ENCODE assay signal across 8 cellular contexts in genomic region chr6:133553652-133554051, GRCh38.
A peak's percentile ranks its signal among the peaks of the same experiment; 100 is the strongest.
DNase-seq lines count a peak whose midpoint lies in the region; ATAC-seq, FAIRE-seq and TF ChIP-seq lines count a peak whose summit lies in the region.

No MANE protein-coding gene starts in this region.

- peak; percentile 43 to 49 (median 46) for TF ChIP-seq CTCF in transverse colon (IDR thresholded peaks at IDR 0.05)

- no peak overlapping the region for H3K4me3 ChIP-seq in transverse colon

- H3K27me3 ChIP-seq in transverse colon, result no peaks in the 10 kb centered on the region

- peaks cover 0 to 14% (median 0%) of the 10 kb centered on the region in 4 donors for H3K4me1 ChIP-seq in transverse colon

- 5 to 9% methylated on average over 4 of the region's 4 CpGs for WGBS in transverse colon (ENCODE audit: low coverage in 1 of 2), 2 donors

- peak; percentile 66 for DNase-seq in A172 (ENCODE audit: low spot score)
- peak; percentile 12 for DNase-seq in NCI-H748 treated with DMSO at 0.1 percent for 48 hours (lab: John Stamatoyannopoulos, UW)
- DNase-seq in brain pericyte (ENCODE audit: low read depth, low spot score), result peak; percentile 21
- no peak for DNase-seq in left lobe of liver (ENCODE audit: low spot score)
- peak; percentile 10 for DNase-seq in transverse colon
- no peak for DNase-seq in GF-D8 (lab: John Stamatoyannopoulos, UW)

- no peaks in the 10 kb centered on the region for H3K9me3 ChIP-seq in transverse colon

- ATAC-seq in HG03139 (IDR thresholded peaks at IDR 0.05; ENCODE audit: unreplicated experiment) (peak; percentile 65), left lobe of liver (peak; percentile 85)

- H3K36me3 ChIP-seq in transverse colon, result no peaks in the 10 kb centered on the region

- no peak for TF ChIP-seq POLR2A in transverse colon (IDR thresholded peaks at IDR 0.05)

- in situ Hi-C loops in transverse colon (cut with MboI; ENCODE audit: low pct_ligation_motif_present in 1 of 4, low pct_unique_long_range_greater_than_20kb in 1 of 4, low sequenced_read_pairs in 3 of 4), result loop anchor here (25.0 kb wide), 3 partner anchors 359 to 534 kb away; partner anchors contain the start of gene SLC2A12 (in 1 of the 4)

- no peak for TF ChIP-seq EP300 in transverse colon (IDR thresholded peaks at IDR 0.05; ENCODE audit: low read depth)

- peak; percentile 63 for FAIRE-seq in G401.6 (lab: Jason Lieb, UNC)

- H3K27ac ChIP-seq in transverse colon, result no peak overlapping the region

- intact Hi-C loops in transverse colon (cut with DNase I; ENCODE audit: low total_unique reads), result no loop called here

Comparison
In these comparisons a context has a peak if more than half of its experiments do, and no peak if none do; other contexts are left out.
1. DNase-seq: peak in A172 (single experiment), NCI-H748 treated with DMSO at 0.1 percent for 48 hours (single experiment), brain pericyte (single experiment) and transverse colon (single experiment); none in left lobe of liver (single experiment) and GF-D8 (single experiment).